In the genomic region with DNA sequence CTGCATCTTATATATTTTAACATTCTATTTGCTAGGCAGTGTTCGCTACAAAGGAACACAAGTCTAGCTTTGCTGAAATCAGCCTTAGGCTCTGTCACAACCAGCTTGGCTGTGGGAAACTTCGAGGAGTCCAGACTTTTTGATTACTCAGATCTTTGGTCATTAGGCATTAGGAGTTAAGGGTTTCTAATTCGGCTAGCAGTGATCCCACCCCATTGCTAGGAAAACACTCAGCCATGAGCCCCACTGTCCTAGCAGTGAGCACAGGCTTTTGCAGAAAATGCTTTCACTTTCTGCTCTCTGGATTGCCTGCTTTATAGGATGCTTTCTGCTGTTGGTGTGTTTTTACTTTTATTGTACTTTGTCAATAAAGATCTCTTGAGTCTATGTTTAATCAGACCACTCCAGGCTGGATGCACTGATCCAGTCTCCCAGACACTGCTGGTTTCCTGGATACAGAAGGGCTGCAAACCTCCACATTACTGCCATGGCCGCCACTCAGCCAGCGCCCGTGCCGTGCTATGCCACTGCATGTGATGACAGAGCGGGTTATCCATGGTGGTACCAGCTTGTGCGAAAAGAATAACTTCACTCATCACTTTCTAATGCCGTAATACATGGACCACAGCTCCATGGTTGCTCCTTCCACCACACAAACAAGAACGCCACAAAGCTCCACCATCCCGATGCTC, we compare ENCODE assay signal across 20 cellular contexts. TPM values are rescaled to one million over a fixed set of nuclear protein-coding genes. Genes with fewer than 3 reads are reported as not detected.
DNase-seq lines count a peak whose midpoint lies in the region; ATAC-seq and TF ChIP-seq lines count a peak whose summit lies in the region.
"Had no signal": no experiment of that assay in that cellular context is flagged by ENCODE, and none has a peak within 500 bp of the region (broad histone marks: within the 10 kb centered on the region; RNA-seq: fewer than 3 reads in every experiment).

No MANE protein-coding gene starts in this region.

- no peaks in the 10 kb centered on the region for H3K9me3 Mint-ChIP-seq in WTC11
- H3K9me3 Mint-ChIP-seq: activated CD4-positive, alpha-beta T cell treated with anti-CD3 and anti-CD28 coated beads, Interleukin-2, amount 10 ng/mL, durations not matched to agents 7 days and 5 days; activated naive CD8-positive, alpha-beta T cell treated with anti-CD3 and anti-CD28 coated beads for 36 hours had no signal

- no peak overlapping the region for H3K4ac ChIP-seq in neuronal stem cell (ENCODE audit: low read length)

- POLR2A ChIA-PET in WTC11 (lab: Charles Lee): interaction anchor here (0.5 kb wide), 1 partner anchor 221 kb away, joined by 4 read pairs; no protein-coding TSS in a partner anchor

- H3K36me3 Mint-ChIP-seq in WTC11: no peaks in the 10 kb centered on the region
- H3K36me3 Mint-ChIP-seq: activated naive CD8-positive, alpha-beta T cell treated with anti-CD3 and anti-CD28 coated beads for 36 hours had no signal

- H2BK15ac ChIP-seq in neuronal stem cell (ENCODE audit: low read length): no peak overlapping the region

- H3K79me1 ChIP-seq in neuronal stem cell (ENCODE audit: low read depth, low read length): no peaks in the 10 kb centered on the region

- no peak overlapping the region for H3K27ac ChIP-seq in neuronal stem cell (replicated peaks; ENCODE audit: low read length)
- H3K27ac ChIP-seq: prostate gland had no signal

- no peak overlapping the region for H2AK5ac ChIP-seq in neuronal stem cell (ENCODE audit: low read depth, low read length)

- peak overlapping the region; percentile 56 for H3K14ac ChIP-seq in neuronal stem cell (ENCODE audit: low read length)

- H3K23ac ChIP-seq in neuronal stem cell (ENCODE audit: low read depth, low read length, poor library complexity): peak overlapping the region; percentile 1

- H3K18ac ChIP-seq in neuronal stem cell (ENCODE audit: low read length): no peak overlapping the region

- H3K9ac ChIP-seq in neuronal stem cell (ENCODE audit: low read depth, low read length, poor library complexity): no peak overlapping the region

- H2BK120ac ChIP-seq in neuronal stem cell (ENCODE audit: low read depth, low read length): no peak overlapping the region

- H3K27ac Mint-ChIP-seq in WTC11: peak overlapping the region; percentile 31
- H3K27ac Mint-ChIP-seq: activated CD4-positive, alpha-beta T cell treated with anti-CD3 and anti-CD28 coated beads, Interleukin-2, amount 10 ng/mL, durations not matched to agents 7 days and 5 days; activated naive CD8-positive, alpha-beta T cell treated with anti-CD3 and anti-CD28 coated beads for 36 hours; B cell had no signal

- peaks cover 36% of the 10 kb centered on the region for H3K4me1 Mint-ChIP-seq in WTC11
- H3K4me1 Mint-ChIP-seq: activated CD4-positive, alpha-beta T cell treated with anti-CD3 and anti-CD28 coated beads, Interleukin-2, amount 10 ng/mL, durations not matched to agents 7 days and 5 days; activated naive CD8-positive, alpha-beta T cell treated with anti-CD3 and anti-CD28 coated beads for 36 hours; B cell had no signal

- H2BK12ac ChIP-seq in neuronal stem cell (ENCODE audit: low read length): no peak overlapping the region

- no peak overlapping the region for H3K4me2 ChIP-seq in neuronal stem cell (ENCODE audit: insufficient read depth, low read length, poor library complexity, severe bottlenecking)

- H3K9me3 ChIP-seq in neuronal stem cell (replicated peaks in 1 of 2; ENCODE audit: control insufficient read depth in 2 of 2, insufficient read depth in 1 of 2, low read depth in 1 of 2, low read length in 2 of 2) (no peaks in the 10 kb centered on the region), BE2C (no peaks in the 10 kb centered on the region)
- H3K9me3 ChIP-seq: prostate gland had no signal

- no peak overlapping the region for H2BK5ac ChIP-seq in neuronal stem cell (ENCODE audit: low read length)

- ATAC-seq in WTC11 (peak; percentile 41), GM19035 (IDR thresholded peaks at IDR 0.05; ENCODE audit: unreplicated experiment) (no peak)
- ATAC-seq: left cardiac atrium had no signal

- no CpG with 5 or more reads among the region's 12 CpGs for WGBS in neuronal stem cell (ENCODE audit: extremely low coverage in 2 of 2, insufficient read length in 2 of 2, insufficient replicate concordance in 1 of 2), 2 donors

- H3K4me3 ChIP-seq in GM12865 (ENCODE audit: low read depth, low read length) (peak overlapping the region; percentile 16; the same call in 1 of the 2 replicates), fibroblast of the aortic adventitia (ENCODE audit: low read depth, low read length) (no peak overlapping the region), neuronal stem cell (ENCODE audit: low read length in 2 of 2) (no peak overlapping the region), BE2C (ENCODE audit: low read depth, low read length) (no peak overlapping the region)
- H3K4me3 ChIP-seq: prostate gland, SK-N-MC had no signal

- H3K36me3 ChIP-seq in neuronal stem cell (replicated peaks in 1 of 2; ENCODE audit: control insufficient read depth in 2 of 2, insufficient read depth in 2 of 2, low read length in 2 of 2): no peaks in the 10 kb centered on the region
- H3K36me3 ChIP-seq in BE2C: no peaks in the 10 kb centered on the region
- H3K36me3 ChIP-seq: prostate gland had no signal

- H4K8ac ChIP-seq in neuronal stem cell (ENCODE audit: low read depth, low read length): no peak overlapping the region

- peaks cover 7 to 9% of the 10 kb centered on the region in 2 donors for H3K4me1 ChIP-seq in neuronal stem cell (ENCODE audit: control insufficient read depth in 2 of 2, insufficient read depth in 1 of 2, low read depth in 1 of 2, low read length in 2 of 2)
- no peaks in the 10 kb centered on the region for H3K4me1 ChIP-seq in BE2C
- H3K4me1 ChIP-seq: prostate gland had no signal

- H3K27me3 ChIP-seq in neuronal stem cell (ENCODE audit: control insufficient read depth in 3 of 3, insufficient read depth in 3 of 3, low read depth in 1 of 3, low read length in 3 of 3) (no peaks in the 10 kb centered on the region), BE2C (no peaks in the 10 kb centered on the region)

- H3K4me3 Mint-ChIP-seq in WTC11: peak overlapping the region; percentile 27
- H3K4me3 Mint-ChIP-seq: activated CD4-positive, alpha-beta T cell treated with anti-CD3 and anti-CD28 coated beads, Interleukin-2, amount 10 ng/mL, durations not matched to agents 7 days and 5 days; activated naive CD8-positive, alpha-beta T cell treated with anti-CD3 and anti-CD28 coated beads for 36 hours; B cell had no signal

- no peaks in the 10 kb centered on the region for H3K27me3 Mint-ChIP-seq in WTC11 (ENCODE audit: low read depth)
- H3K27me3 Mint-ChIP-seq: activated naive CD8-positive, alpha-beta T cell treated with anti-CD3 and anti-CD28 coated beads for 36 hours had no signal

- H4K91ac ChIP-seq in neuronal stem cell (ENCODE audit: low read depth, low read length, poor library complexity): no peak overlapping the region

- CTCF ChIA-PET in WTC11 (lab: Charles Lee): interaction anchor here (0.7 to 1.2 kb wide), 3 partner anchors 30 to 125 kb away, joined by 3 to 6 read pairs (median 3); a partner anchor contains a TSS

- TF ChIP-seq CTCF in GM12865 (IDR thresholded peaks at IDR 0.05; ENCODE audit: insufficient read depth, low read depth, low read length, missing control alignments) (no peak), WTC11 (IDR thresholded peaks at IDR 0.05) (no peak), fibroblast of the aortic adventitia (IDR thresholded peaks at IDR 0.05; ENCODE audit: insufficient read depth, low read length) (no peak), BE2C (IDR thresholded peaks at IDR 0.05; ENCODE audit: low read depth, low read length) (no peak)

- DNase-seq in GM12865 (ENCODE audit: low read depth) (no peak), WTC11 (ENCODE audit: low spot score) (no peak), fibroblast of the aortic adventitia (ENCODE audit: low read depth) (peak; percentile 11), neuronal stem cell (ENCODE audit: low spot score) (no peak), mucosa of gallbladder (ENCODE audit: low spot score) (no peak), BE2C (no peak)
- no peak for DNase-seq in stimulated activated naive CD4-positive, alpha-beta T cell treated with Interleukin-2 at 50 U/mL for 16 hours (lab: John Stamatoyannopoulos, UW)
- DNase-seq: activated CD4-positive, alpha-beta T cell treated with anti-CD3 and anti-CD28 coated beads, Interleukin-2, amount 10 ng/mL, durations not matched to agents 7 days and 5 days; activated naive CD8-positive, alpha-beta T cell treated with anti-CD3 and anti-CD28 coated beads for 36 hours; activated T-cell treated with anti-CD3 and anti-CD28 coated beads, Interleukin-2, amount 50 U/mL, for 1 hour; DMS 273 treated with DMSO at 0.1 percent for 48 hours; glutamatergic neuron; left cardiac atrium; NCI-H510A treated with DMSO at 0.1 percent for 48 hours; OCI-M1; stimulated activated CD4-positive, alpha-beta T cell treated with anti-CD3 and anti-CD28 coated beads, Interleukin-15, amount 100 ng/mL, for 24 hours had no signal

- H2AFZ ChIP-seq in neuronal stem cell (ENCODE audit: low read length): peak overlapping the region; percentile 54

TF ChIP-seq in WTC11, 78 proteins besides CTCF, POLR2A, EP300 and RAD21:
- TF ChIP-seq NFE2L1 (CRISPR knock-in tag; IDR thresholded peaks at IDR 0.05) (0 out of 2 replicates have a peak, but pooled peaks have one; percentile 51), ZNF138 (CRISPR knock-in tag; conservative IDR thresholded peaks at IDR 0.05) (no peak)

RNA-seq across cellular contexts. Expression of a gene that starts 41.0 kb away (rescaled TPM):
- total RNA-seq in WTC11 (2021) (81.0 to 107 TPM (median 101 TPM) in 3 replicates), fibroblast of the aortic adventitia (ENCODE audit: low replicate concordance) (39.3 and 79.5 TPM in 2 replicates), mucosa of gallbladder (11.2 TPM)
- polyA plus RNA-seq in neuronal stem cell (2013, experiment 1 of 2): 29.2 TPM
- polyA plus RNA-seq in neuronal stem cell (2013, experiment 2 of 2): 29.4 TPM
- 1.9 TPM for polyA plus RNA-seq in BE2C (2012; ENCODE audit: insufficient read depth, insufficient read length, low read depth)
- total RNA-seq: activated CD4-positive, alpha-beta T cell treated with anti-CD3 and anti-CD28 coated beads, Interleukin-2, amount 10 ng/mL, durations not matched to agents 7 days and 5 days had no signal
